Comparison of ENCODE assay signal across 8 cellular contexts in the genomic region with DNA sequence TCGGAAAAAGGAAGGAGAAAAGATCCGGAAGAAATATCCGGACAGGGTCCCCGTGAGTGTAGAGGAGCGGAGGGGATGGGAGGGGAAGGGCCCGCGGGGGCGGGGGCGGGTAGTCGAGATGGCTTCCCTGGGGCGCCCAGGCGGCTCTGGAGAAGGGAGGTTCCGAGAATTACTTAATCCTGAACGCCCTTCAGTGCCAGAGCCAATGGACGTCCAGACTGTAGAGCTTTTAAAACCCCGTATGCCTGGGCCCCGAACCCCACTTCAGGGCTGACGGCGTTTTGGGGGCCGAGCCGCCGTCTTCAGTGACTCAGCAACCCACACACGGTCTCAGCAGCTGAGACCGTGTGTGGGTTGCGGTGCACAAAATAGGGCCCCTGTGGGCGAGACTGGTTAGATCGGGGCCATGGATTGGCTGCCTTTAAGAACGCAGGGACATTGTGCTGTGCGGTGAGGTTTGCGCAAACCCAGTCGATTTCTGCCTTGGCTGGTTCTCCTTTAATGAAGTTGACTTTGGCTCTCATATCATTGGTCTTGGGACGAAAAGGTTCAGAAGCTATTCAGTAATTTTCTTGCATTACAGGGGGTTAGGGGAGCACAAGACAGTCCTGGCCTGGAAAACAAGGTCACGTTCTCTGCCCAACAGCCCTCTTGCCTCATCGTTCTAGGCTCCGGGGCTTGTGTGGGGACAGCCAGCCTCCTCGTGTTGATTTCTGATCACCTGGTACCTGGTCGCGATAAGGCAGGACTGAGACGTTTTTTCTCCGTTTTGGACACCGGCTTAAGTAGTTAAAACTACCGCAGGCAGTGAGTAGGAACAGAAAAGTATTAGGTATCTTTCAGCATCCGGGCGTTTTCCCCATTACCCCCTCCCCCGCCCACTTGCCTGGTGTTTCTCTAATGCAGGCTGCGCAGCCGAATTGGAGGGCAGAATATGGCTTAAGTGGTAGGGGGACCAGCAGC. TPM values are rescaled to one million over a fixed set of nuclear protein-coding genes. Genes with fewer than 3 reads are reported as not detected.
A peak's percentile ranks its signal among the peaks of the same experiment; 100 is the strongest.
DNase-seq lines count a peak whose midpoint lies in the region; ATAC-seq and TF ChIP-seq lines count a peak whose summit lies in the region.

No MANE protein-coding gene starts in this region.

- peaks cover 9% of the 10 kb centered on the region for H3K27me3 Mint-ChIP-seq in neural progenitor cell (ENCODE audit: insufficient read depth, low read depth)
- no peaks in the 10 kb centered on the region for H3K27me3 Mint-ChIP-seq in stimulated activated naive CD8-positive, alpha-beta T cell treated with anti-CD3 and anti-CD28 coated beads, Interleukin-15, amount 100 ng/mL, for 72 hours

- H4K20me1 ChIP-seq in neural progenitor cell (ENCODE audit: low read depth), result peaks cover 18% of the 10 kb centered on the region

- peak overlapping the region; percentile 95 for H3K4me3 Mint-ChIP-seq in neural progenitor cell
- H3K4me3 Mint-ChIP-seq in stimulated activated naive CD8-positive, alpha-beta T cell treated with anti-CD3 and anti-CD28 coated beads, Interleukin-15, amount 100 ng/mL, for 72 hours, result peak overlapping the region; percentile 95 to 99

- peaks cover 28% of the 10 kb centered on the region for H3K79me2 ChIP-seq in neural progenitor cell (ENCODE audit: low read depth)

- no peaks in the 10 kb centered on the region; the same call in 1 of the 2 replicates for H3K36me3 ChIP-seq in SJCRH30
- no peaks in the 10 kb centered on the region for H3K36me3 ChIP-seq in neural progenitor cell

- H3K27ac ChIP-seq in AG04450 (ENCODE audit: low read depth, low read length), result peak overlapping the region; percentile 100
- H3K27ac ChIP-seq in SJCRH30, result peak overlapping the region; percentile 85
- H3K27ac ChIP-seq in neural progenitor cell, result peak overlapping the region; percentile 68

- H3F3A ChIP-seq in neural progenitor cell (ENCODE audit: low read depth), result peaks cover 30% of the 10 kb centered on the region

- DNase-seq in AG04450 (ENCODE audit: low read depth, low spot score), result peak; percentile 68
- peak; percentile 63 to 76 for DNase-seq in SJCRH30
- peak; percentile 79 for DNase-seq in activated gamma-delta T cell treated with Interleukin-2 at 50 U/mL for 16 hours
- peak; percentile 62 for DNase-seq in foreskin melanocyte
- DNase-seq in neural progenitor cell (ENCODE audit: low spot score), result peak; percentile 72
- DNase-seq in stimulated activated naive CD8-positive, alpha-beta T cell treated with anti-CD3 and anti-CD28 coated beads, Interleukin-15, amount 100 ng/mL, for 72 hours, result peak; percentile 80 to 86

- peak overlapping the region; percentile 88 for H3K4me2 ChIP-seq in neural progenitor cell

- CTCF ChIA-PET in AG04450 (lab: Charles Lee), result interaction anchor here (0.6 to 4.4 kb wide), 7 partner anchors 22 to 463 kb away, joined by 3 to 36 read pairs (median 5); no protein-coding TSS in a partner anchor

- no peaks in the 10 kb centered on the region for H3K9me3 Mint-ChIP-seq in neural progenitor cell
- H3K9me3 Mint-ChIP-seq in stimulated activated naive CD8-positive, alpha-beta T cell treated with anti-CD3 and anti-CD28 coated beads, Interleukin-15, amount 100 ng/mL, for 72 hours, result no peaks in the 10 kb centered on the region

- peak overlapping the region; percentile 81 for H2AFZ ChIP-seq in neural progenitor cell (replicated peaks)

- H3K4me1 ChIP-seq in SJCRH30 (peaks cover 5% of the 10 kb centered on the region; the same call in 1 of the 2 replicates), neural progenitor cell (peaks cover 7% of the 10 kb centered on the region)

- peak; percentile 58 for ATAC-seq in GM18907 (IDR thresholded peaks at IDR 0.05; ENCODE audit: unreplicated experiment)
- ATAC-seq in HG03457 (IDR thresholded peaks at IDR 0.05; ENCODE audit: unreplicated experiment), result peak; percentile 37
- ATAC-seq in stimulated activated naive CD8-positive, alpha-beta T cell treated with anti-CD3 and anti-CD28 coated beads, Interleukin-15, amount 100 ng/mL, for 72 hours, result peak; percentile 87

- peak overlapping the region; percentile 25 for H3K9ac ChIP-seq in neural progenitor cell

- no peaks in the 10 kb centered on the region; the same call in 1 of the 2 replicates for H3K9me3 ChIP-seq in AG04450 (ENCODE audit: control insufficient read depth, insufficient read depth, low read length)
- no peaks in the 10 kb centered on the region for H3K9me3 ChIP-seq in SJCRH30 (replicated peaks)
- H3K9me3 ChIP-seq in neural progenitor cell (ENCODE audit: low read depth), result no peaks in the 10 kb centered on the region

- no peak for TF ChIP-seq CTCF in AG04450 (IDR thresholded peaks at IDR 0.05; ENCODE audit: low read depth, low read length)
- TF ChIP-seq CTCF in neural progenitor cell (IDR thresholded peaks at IDR 0.05), result no peak

- H3K27me3 ChIP-seq in AG04450 (ENCODE audit: control insufficient read depth, insufficient read depth, low read length), result no peaks in the 10 kb centered on the region
- no peaks in the 10 kb centered on the region for H3K27me3 ChIP-seq in SJCRH30
- H3K27me3 ChIP-seq in neural progenitor cell, result no peaks in the 10 kb centered on the region

- POLR2A ChIA-PET in AG04450 (lab: Yijun Ruan, JAX), result interaction anchor here (0.9 to 2.9 kb wide), 9 partner anchors 8 to 181 kb away, joined by 3 to 24 read pairs (median 4); no protein-coding TSS in a partner anchor

- H3K36me3 Mint-ChIP-seq in neural progenitor cell, result peaks cover 3% of the 10 kb centered on the region

- H3K4me3 ChIP-seq in AG04450 (ENCODE audit: low read depth, low read length) (peak overlapping the region; percentile 100), SJCRH30 (peak overlapping the region; percentile 84), neural progenitor cell (peak overlapping the region; percentile 76)

- H3K4me1 Mint-ChIP-seq in neural progenitor cell, result peaks cover 16% of the 10 kb centered on the region
- peaks cover 32% of the 10 kb centered on the region for H3K4me1 Mint-ChIP-seq in stimulated activated naive CD8-positive, alpha-beta T cell treated with anti-CD3 and anti-CD28 coated beads, Interleukin-15, amount 100 ng/mL, for 72 hours

- peak overlapping the region; percentile 40 for H3K27ac Mint-ChIP-seq in neural progenitor cell
- peak overlapping the region; percentile 99 for H3K27ac Mint-ChIP-seq in stimulated activated naive CD8-positive, alpha-beta T cell treated with anti-CD3 and anti-CD28 coated beads, Interleukin-15, amount 100 ng/mL, for 72 hours

RNA-seq across cellular contexts. Expression of a gene that starts 0.8 kb away (rescaled TPM):
- 181 and 196 TPM in 2 replicates for polyA plus RNA-seq in AG04450 (2011; rRNA removed)
- polyA minus RNA-seq in AG04450 (2011; rRNA and poly(A)+ RNA removed), result 108 and 117 TPM in 2 replicates
- 35.0 and 36.8 TPM in 2 replicates for total RNA-seq in SJCRH30 (2014; rRNA removed; shearing (Covaris generic))
- total RNA-seq in neural progenitor cell (ENCODE audit: low replicate concordance), result 38.9 and 39.3 TPM in 2 replicates

RNA-seq across cellular contexts. Expression of a gene that starts 34.6 kb away (rescaled TPM):
- polyA plus RNA-seq in AG04450 (2011; rRNA removed), result 7.2 and 8.3 TPM in 2 replicates
- 3.6 and 10.0 TPM in 2 replicates for polyA minus RNA-seq in AG04450 (2011; rRNA and poly(A)+ RNA removed)
- total RNA-seq in SJCRH30 (2014; rRNA removed; shearing (Covaris generic)), result not detected in 2 replicates
- not detected in 2 replicates for total RNA-seq in neural progenitor cell (ENCODE audit: low replicate concordance)

RNA-seq across cellular contexts. Expression of a gene that starts 41.5 kb away (rescaled TPM):
- polyA plus RNA-seq in AG04450 (2011; rRNA removed), result 13.0 and 15.3 TPM in 2 replicates
- 3.4 and 6.0 TPM in 2 replicates for polyA minus RNA-seq in AG04450 (2011; rRNA and poly(A)+ RNA removed)
- not detected in 2 replicates for total RNA-seq in SJCRH30 (2014; rRNA removed; shearing (Covaris generic))
- total RNA-seq in neural progenitor cell (ENCODE audit: low replicate concordance), result not detected in 2 replicates

Comparison
In these comparisons a context has a peak if more than half of its experiments do, and no peak if none do; other contexts are left out.
1. Peak in every context shown above with its lines: DNase-seq, ATAC-seq, H3K4me3 ChIP-seq and H3K27ac ChIP-seq.
2. ATAC-seq: peak in every context shown above with its lines; median percentile 87 in stimulated activated naive CD8-positive, alpha-beta T cell treated with anti-CD3 and anti-CD28 coated beads, Interleukin-15, amount 100 ng/mL, for 72 hours; 58 in GM18907; 37 in HG03457.